Comparison of ENCODE assay signal across 17 cellular contexts in the genomic region with DNA sequence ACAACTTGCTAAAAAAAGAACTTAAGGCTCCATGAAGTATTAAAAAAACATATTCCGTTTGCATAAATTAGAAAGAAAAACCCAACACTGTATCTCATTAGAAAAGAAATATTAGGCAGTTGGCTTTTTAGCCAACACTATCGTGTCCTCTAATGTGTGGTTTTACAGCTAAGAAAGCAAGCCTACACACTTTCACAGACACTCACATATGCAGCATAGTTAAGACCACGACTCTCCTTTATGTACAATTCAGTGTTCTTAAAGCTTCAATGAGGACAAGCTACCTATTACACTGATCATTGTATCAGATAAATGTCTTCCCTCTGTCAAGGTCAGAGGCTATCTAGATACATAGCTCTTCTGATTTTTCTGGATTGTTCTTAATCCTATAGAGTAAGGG.
DNase-seq lines count a peak whose midpoint lies in the region; ATAC-seq and TF ChIP-seq lines count a peak whose summit lies in the region.
"Had no signal": no experiment of that assay in that cellular context is flagged by ENCODE, and none has a peak within 500 bp of the region (broad histone marks: within the 10 kb centered on the region; RNA-seq: fewer than 3 reads in every experiment).

No MANE protein-coding gene starts in this region.

- DNase-seq in cardiac muscle cell (ENCODE audit: low read depth in 1 of 2, low spot score in 1 of 2) (no peak), left ventricle myocardium inferior (no peak), NCI-H1092 (lab: John Stamatoyannopoulos, UW) (no peak)
- no peak for DNase-seq in stimulated activated naive B cell treated with anti-CD40 and anti-IgM and Interleukin-4, amounts not matched to agents 10 μg/mL and 1 μg/mL and 100 μg/mL, for 72 hours
- no peak for DNase-seq in stimulated activated CD4-positive, alpha-beta T cell treated with anti-CD3 and anti-CD28 coated beads, Interleukin-1b, Interleukin-23, amount 100 ng/mL, for 48 hours
- DNase-seq: activated naive CD4-positive, alpha-beta T cell treated with Interleukin-2 at 50 U/mL for 16 hours; COR-L47; dorsolateral prefrontal cortex; Karpas-422; mammary epithelial cell; NCI-H1417; right cardiac atrium had no signal

- peak overlapping the region; percentile 79 for H3K27ac Mint-ChIP-seq in dendritic cell treated with granulocyte-macrophage colony-stimulating factor and Interleukin-4, amounts not matched to agents 40 ng/mL and 50 ng/mL, for 4 days
- peak overlapping the region; percentile 65 for H3K27ac Mint-ChIP-seq in stimulated activated naive B cell treated with anti-CD40 and anti-IgM and Interleukin-4, amounts not matched to agents 10 μg/mL and 1 μg/mL and 100 μg/mL, for 72 hours

- peaks cover 35% of the 10 kb centered on the region for H3K4me1 Mint-ChIP-seq in dendritic cell treated with granulocyte-macrophage colony-stimulating factor and Interleukin-4, amounts not matched to agents 40 ng/mL and 50 ng/mL, for 4 days (ENCODE audit: low read depth)
- peaks cover 4 to 9% of the 10 kb centered on the region in 2 donors for H3K4me1 Mint-ChIP-seq in stimulated activated naive B cell treated with anti-CD40 and anti-IgM and Interleukin-4, amounts not matched to agents 10 μg/mL and 1 μg/mL and 100 μg/mL, for 72 hours

- H3K36me3 ChIP-seq in cardiac muscle cell (peaks cover 14% of the 10 kb centered on the region), left ventricle myocardium inferior (peaks cover 51% of the 10 kb centered on the region)

- intact Hi-C loops in left ventricle myocardium inferior (cut with micrococcal nuclease), result no loop called here
- intact Hi-C loops in dendritic cell treated with granulocyte-macrophage colony-stimulating factor and Interleukin-4, amounts not matched to agents 40 ng/mL and 50 ng/mL, for 4 days (cut with micrococcal nuclease), result loop anchor here (5.0 kb wide), 1 partner anchor 44 kb away; no protein-coding TSS in a partner anchor

- peak overlapping the region; percentile 58 for H3K27ac ChIP-seq in cardiac muscle cell
- no peak overlapping the region for H3K27ac ChIP-seq in left ventricle myocardium inferior (replicated peaks)
- H3K27ac ChIP-seq: suprapubic skin had no signal

- H3K4me3 ChIP-seq in cardiac muscle cell (no peak overlapping the region), left ventricle myocardium inferior (no peak overlapping the region)
- H3K4me3 ChIP-seq: dorsolateral prefrontal cortex, suprapubic skin had no signal

- H3K4me1 ChIP-seq in cardiac muscle cell (ENCODE audit: low read depth), result peaks cover 12% of the 10 kb centered on the region
- peaks cover 28% of the 10 kb centered on the region for H3K4me1 ChIP-seq in left ventricle myocardium inferior
- H3K4me1 ChIP-seq: suprapubic skin had no signal

- H3K4me3 Mint-ChIP-seq in dendritic cell treated with granulocyte-macrophage colony-stimulating factor and Interleukin-4, amounts not matched to agents 40 ng/mL and 50 ng/mL, for 4 days, result no peak overlapping the region
- no peak overlapping the region for H3K4me3 Mint-ChIP-seq in stimulated activated naive B cell treated with anti-CD40 and anti-IgM and Interleukin-4, amounts not matched to agents 10 μg/mL and 1 μg/mL and 100 μg/mL, for 72 hours
- H3K4me3 Mint-ChIP-seq: brain had no signal

- no peaks in the 10 kb centered on the region for H3K27me3 Mint-ChIP-seq in dendritic cell treated with granulocyte-macrophage colony-stimulating factor and Interleukin-4, amounts not matched to agents 40 ng/mL and 50 ng/mL, for 4 days
- no peaks in the 10 kb centered on the region for H3K27me3 Mint-ChIP-seq in stimulated activated naive B cell treated with anti-CD40 and anti-IgM and Interleukin-4, amounts not matched to agents 10 μg/mL and 1 μg/mL and 100 μg/mL, for 72 hours
- H3K27me3 Mint-ChIP-seq: brain had no signal

- H3K27me3 ChIP-seq in cardiac muscle cell (no peaks in the 10 kb centered on the region), left ventricle myocardium inferior (ENCODE audit: low read depth) (no peaks in the 10 kb centered on the region)
- H3K27me3 ChIP-seq: dorsolateral prefrontal cortex, suprapubic skin had no signal

- TF ChIP-seq CTCF in cardiac muscle cell (IDR thresholded peaks at IDR 0.05; ENCODE audit: low read depth, low read length), result no peak
- TF ChIP-seq CTCF in left ventricle myocardium inferior (IDR thresholded peaks at IDR 0.05; ENCODE audit: borderline replicate concordance), result no peak

- ATAC-seq in HG03432 (IDR thresholded peaks at IDR 0.05; ENCODE audit: unreplicated experiment) (peak; percentile 50), HG03442 (IDR thresholded peaks at IDR 0.05; ENCODE audit: unreplicated experiment) (no peak)
- peak in 1 of 2 donors; percentile 20 for ATAC-seq in stimulated activated naive B cell treated with anti-CD40 and anti-IgM and Interleukin-4, amounts not matched to agents 10 μg/mL and 1 μg/mL and 100 μg/mL, for 72 hours (replicated peaks)
- ATAC-seq: right cardiac atrium had no signal

- no peaks in the 10 kb centered on the region for H3K9me3 Mint-ChIP-seq in dendritic cell treated with granulocyte-macrophage colony-stimulating factor and Interleukin-4, amounts not matched to agents 40 ng/mL and 50 ng/mL, for 4 days
- no peaks in the 10 kb centered on the region for H3K9me3 Mint-ChIP-seq in stimulated activated naive B cell treated with anti-CD40 and anti-IgM and Interleukin-4, amounts not matched to agents 10 μg/mL and 1 μg/mL and 100 μg/mL, for 72 hours
- H3K9me3 Mint-ChIP-seq: brain had no signal

- H3K36me3 Mint-ChIP-seq in dendritic cell treated with granulocyte-macrophage colony-stimulating factor and Interleukin-4, amounts not matched to agents 40 ng/mL and 50 ng/mL, for 4 days (ENCODE audit: low read depth), result peaks cover 81% of the 10 kb centered on the region
- H3K36me3 Mint-ChIP-seq in stimulated activated naive B cell treated with anti-CD40 and anti-IgM and Interleukin-4, amounts not matched to agents 10 μg/mL and 1 μg/mL and 100 μg/mL, for 72 hours, result peaks cover 24 to 40% of the 10 kb centered on the region in 2 donors

- H3K9me3 ChIP-seq in cardiac muscle cell (ENCODE audit: low read depth) (no peaks in the 10 kb centered on the region), left ventricle myocardium inferior (replicated peaks) (no peaks in the 10 kb centered on the region)
- H3K9me3 ChIP-seq: suprapubic skin had no signal
